19 cellular contexts compared by ENCODE assay signal in genomic region chr10:29622382-29622885, GRCh38. TPM values are rescaled to one million over a fixed set of nuclear protein-coding genes. Genes with fewer than 3 reads are reported as not detected.
DNase-seq lines count a peak whose midpoint lies in the region; ATAC-seq, FAIRE-seq and TF ChIP-seq lines count a peak whose summit lies in the region.
"Had no signal": no experiment of that assay in that cellular context is flagged by ENCODE, and none has a peak within 500 bp of the region (broad histone marks: within the 10 kb centered on the region; RNA-seq: fewer than 3 reads in every experiment).

No MANE protein-coding gene starts in this region.

- TF ChIP-seq POLR2A in gastrocnemius medialis (IDR thresholded peaks at IDR 0.05) = no peak

- intact Hi-C loops in Calu3 (cut with micrococcal nuclease; ENCODE audit: unreplicated experiment) = no loop called here
- intact Hi-C loops in kidney (cut with DNase I) = no loop called here
- intact Hi-C loops in gastrocnemius medialis (cut with DNase I; ENCODE audit: low total_unique reads) = loop anchor here (5.0 kb wide), 1 partner anchor 115 kb away; no protein-coding TSS in a partner anchor

- H3K9ac ChIP-seq in SK-N-MC (ENCODE audit: insufficient read length) = no peak overlapping the region
- H3K9ac ChIP-seq in kidney (ENCODE audit: low read length in 2 of 2) = no peak overlapping the region

- H3K4me3 ChIP-seq in SK-N-MC (no peak overlapping the region), kidney (ENCODE audit: low read length in 2 of 2) (peak overlapping the region; percentile 16 to 28), gastrocnemius medialis (peak overlapping the region; percentile 27 to 45 (median 34))

- H3K4me1 ChIP-seq in kidney (ENCODE audit: control insufficient read depth in 1 of 2, insufficient read depth in 1 of 2, low read depth in 1 of 2, low read length in 2 of 2) = peaks cover 6 to 7% of the 10 kb centered on the region in 2 donors
- peaks cover 70 to 75% of the 10 kb centered on the region in 2 donors for H3K4me1 ChIP-seq in gastrocnemius medialis

- H3K27ac Mint-ChIP-seq in Calu3 (ENCODE audit: unreplicated experiment) (peak overlapping the region; percentile 66), HFFc6 (no peak overlapping the region)
- H3K27ac Mint-ChIP-seq: activated CD4-positive, alpha-beta T cell treated with anti-CD3 and anti-CD28 coated beads, Interleukin-2, amount 10 ng/mL, durations not matched to agents 7 days and 5 days; memory B cell; stimulated activated naive CD8-positive, alpha-beta T cell treated with anti-CD3 and anti-CD28 coated beads, Interleukin-15, Interleukin-2, amounts not matched to agents 100 ng/mL and 50 ng/mL, for 24 hours had no signal

- H3K27ac ChIP-seq in SK-N-MC (peak overlapping the region; percentile 64), kidney (ENCODE audit: low read depth in 2 of 2, low read length in 2 of 2) (no peak overlapping the region), gastrocnemius medialis (peak overlapping the region; percentile 95 to 96 (median 96))

- in situ Hi-C loops in gastrocnemius medialis (cut with MboI; ENCODE audit: low sequenced_read_pairs in 4 of 4) = no loop called here

- no TSS peak for BruUV-seq in Calu3 (replicated peaks; lab: Mats Ljungman, UMichigan)

- ATAC-seq in gastrocnemius medialis = no peak
- no peak for ATAC-seq in HG03095 (IDR thresholded peaks at IDR 0.05; ENCODE audit: unreplicated experiment)
- ATAC-seq: natural killer cell treated with Interleukin-12 subunit alpha and Interleukin-12 subunit beta and Interleukin-15 and Interleukin-18, amount 100 ng/mL, for 72 hours had no signal

- H3K9me3 Mint-ChIP-seq in Calu3 (ENCODE audit: low read depth, unreplicated experiment) (no peaks in the 10 kb centered on the region), HFFc6 (no peaks in the 10 kb centered on the region)
- H3K9me3 Mint-ChIP-seq: activated CD4-positive, alpha-beta T cell treated with anti-CD3 and anti-CD28 coated beads, Interleukin-2, amount 10 ng/mL, durations not matched to agents 7 days and 5 days; natural killer cell treated with Interleukin-12 subunit alpha and Interleukin-12 subunit beta and Interleukin-15 and Interleukin-18, amount 100 ng/mL, for 72 hours; stimulated activated naive CD8-positive, alpha-beta T cell treated with anti-CD3 and anti-CD28 coated beads, Interleukin-15, Interleukin-2, amounts not matched to agents 100 ng/mL and 50 ng/mL, for 24 hours had no signal

- CTCF ChIA-PET in Calu3 (lab: Charles Lee) = no interaction called here

- H3K9me3 ChIP-seq in SK-N-MC (ENCODE audit: low read depth, low read length) = no peaks in the 10 kb centered on the region
- no peaks in the 10 kb centered on the region for H3K9me3 ChIP-seq in kidney (ENCODE audit: control insufficient read depth in 1 of 2, low read length in 2 of 2)
- no peaks in the 10 kb centered on the region for H3K9me3 ChIP-seq in gastrocnemius medialis

- FAIRE-seq in kidney (lab: Jason Lieb, UNC) = no peak
- FAIRE-seq: endothelial cell of umbilical vein, G401.6, RCC 7860 had no signal

- H3K4me1 Mint-ChIP-seq in Calu3 (ENCODE audit: low read depth, unreplicated experiment) (peaks cover 75% of the 10 kb centered on the region), HFFc6 (ENCODE audit: low read depth) (peaks cover 10% of the 10 kb centered on the region)
- H3K4me1 Mint-ChIP-seq: activated CD4-positive, alpha-beta T cell treated with anti-CD3 and anti-CD28 coated beads, Interleukin-2, amount 10 ng/mL, durations not matched to agents 7 days and 5 days; memory B cell had no signal

- H3K36me3 ChIP-seq in SK-N-MC (ENCODE audit: insufficient read depth, low read length) (no peaks in the 10 kb centered on the region), kidney (ENCODE audit: control insufficient read depth in 1 of 2, insufficient read depth in 2 of 2, low read length in 2 of 2) (no peaks in the 10 kb centered on the region), gastrocnemius medialis (no peaks in the 10 kb centered on the region)

- H3K36me3 Mint-ChIP-seq in Calu3 (ENCODE audit: insufficient read depth, unreplicated experiment) = peaks cover 56% of the 10 kb centered on the region
- no peaks in the 10 kb centered on the region for H3K36me3 Mint-ChIP-seq in HFFc6 (ENCODE audit: low read depth)
- H3K36me3 Mint-ChIP-seq: memory B cell; natural killer cell treated with Interleukin-12 subunit alpha and Interleukin-12 subunit beta and Interleukin-15 and Interleukin-18, amount 100 ng/mL, for 72 hours had no signal

- TF ChIP-seq CTCF in Calu3 (IDR thresholded peaks at IDR 0.05; ENCODE audit: unreplicated experiment) (no peak), kidney (IDR thresholded peaks at IDR 0.05; ENCODE audit: borderline replicate concordance, extremely low read depth, insufficient read depth) (no peak), gastrocnemius medialis (IDR thresholded peaks at IDR 0.05 in 4 of 5, conservative IDR thresholded peaks at IDR 0.05 in 1 of 5) (no peak), HFFc6 (IDR thresholded peaks at IDR 0.05) (no peak)

- H3K27me3 Mint-ChIP-seq in Calu3 (ENCODE audit: unreplicated experiment) = no peaks in the 10 kb centered on the region
- H3K27me3 Mint-ChIP-seq in HFFc6 (ENCODE audit: insufficient read depth) = peaks cover 36% of the 10 kb centered on the region
- H3K27me3 Mint-ChIP-seq: activated CD4-positive, alpha-beta T cell treated with anti-CD3 and anti-CD28 coated beads, Interleukin-2, amount 10 ng/mL, durations not matched to agents 7 days and 5 days; memory B cell; stimulated activated naive CD8-positive, alpha-beta T cell treated with anti-CD3 and anti-CD28 coated beads, Interleukin-15, Interleukin-2, amounts not matched to agents 100 ng/mL and 50 ng/mL, for 24 hours had no signal

- H3K27me3 ChIP-seq in gastrocnemius medialis = no peaks in the 10 kb centered on the region

- DNase-seq in Calu3 (no peak), SK-N-MC (ENCODE audit: low read depth, low spot score) (no peak), kidney (no peak), gastrocnemius medialis (no peak), NCI-H1436 treated with DMSO at 0.1 percent for 48 hours (lab: John Stamatoyannopoulos, UW) (no peak), HFFc6 (no peak)
- DNase-seq: activated CD4-positive, alpha-beta T cell treated with anti-CD3 and anti-CD28 coated beads, Interleukin-2, amount 10 ng/mL, durations not matched to agents 7 days and 5 days; activated naive CD4-positive, alpha-beta T cell; IMR-90; MM.1S; NCI-H1930; NCI-H774 had no signal

- H3K4me3 Mint-ChIP-seq in Calu3 (ENCODE audit: low read depth, unreplicated experiment) (no peak overlapping the region), HFFc6 (no peak overlapping the region)
- H3K4me3 Mint-ChIP-seq: activated CD4-positive, alpha-beta T cell treated with anti-CD3 and anti-CD28 coated beads, Interleukin-2, amount 10 ng/mL, durations not matched to agents 7 days and 5 days; memory B cell; natural killer cell treated with Interleukin-12 subunit alpha and Interleukin-12 subunit beta and Interleukin-15 and Interleukin-18, amount 100 ng/mL, for 72 hours; stimulated activated naive CD8-positive, alpha-beta T cell treated with anti-CD3 and anti-CD28 coated beads, Interleukin-15, Interleukin-2, amounts not matched to agents 100 ng/mL and 50 ng/mL, for 24 hours had no signal

RNA-seq across cellular contexts. Expression of gene SVIL, which starts 12.3 kb away (rescaled TPM):
- total RNA-seq in Calu3 (2022) (111 and 147 TPM in 2 replicates), kidney (94.4 TPM), gastrocnemius medialis (1,000 to 10,000 TPM; 1,040 to 1,354 (median 1,121) TPM)
- polyA plus RNA-seq in kidney (ENCODE audit: insufficient read depth, low read depth, low replicate concordance) = 7.4 TPM
- under 1 TPM; 0.22 to 0.89 (median 0.48) TPM for total RNA-seq in HFFc6 (2021; fragmentation: NEBNext Ultra II Directional; extraction: Animal tissue kit (Norgen Biotek cat#: 25700))

Comparison
In these comparisons a context has a peak if more than half of its experiments do, and no peak if none do; other contexts are left out.
1. H3K27ac ChIP-seq: peak in SK-N-MC (single experiment) and gastrocnemius medialis (4 of 4); none in kidney (0 of 2).
2. RNA of gene SVIL, which starts 12.3 kb away (total RNA-seq): 1,040 to 1,354 TPM in gastrocnemius medialis, 111 to 147 TPM in Calu3 and 94.4 TPM in kidney (single experiment); 0.22 to 0.89 TPM in HFFc6; every median in the first group is over 10 times any median in the second.